In genomic region chr6:109717971-109718370, GRCh38 we compare ENCODE assay signal across 24 cellular contexts. TPM values are rescaled to one million over a fixed set of nuclear protein-coding genes. Genes with fewer than 3 reads are reported as not detected.
A peak's percentile ranks its signal among the peaks of the same experiment; 100 is the strongest.
DNase-seq lines count a peak whose midpoint lies in the region; ATAC-seq lines count a peak whose summit lies in the region.
"Had no signal": no experiment of that assay in that cellular context is flagged by ENCODE, and none has a peak within 500 bp of the region (broad histone marks: within the 10 kb centered on the region; RNA-seq: fewer than 3 reads in every experiment).

No MANE protein-coding gene starts in this region.

- H2AFZ ChIP-seq in Karpas-422 (ENCODE audit: low read length), result no peak overlapping the region

- no peaks in the 10 kb centered on the region for H3K79me2 ChIP-seq in Karpas-422 (ENCODE audit: low read length)

- peaks cover 11% of the 10 kb centered on the region for H3K4me1 ChIP-seq in Karpas-422 (ENCODE audit: low read length)
- H3K4me1 ChIP-seq: Peyer's patch had no signal

- H3K9me3 ChIP-seq in Karpas-422 (ENCODE audit: low read length), result no peaks in the 10 kb centered on the region
- H3K9me3 ChIP-seq: BLaER1, HAP-1, Peyer's patch had no signal

- DNase-seq in NCI-H2171 treated with DMSO at 0.1 percent for 48 hours (lab: John Stamatoyannopoulos, UW) (peak; percentile 22), NCI-H2171 (lab: John Stamatoyannopoulos, UW) (no peak), Karpas-422 (no peak), NOMO-1 treated with dmso at 0.1 percent for 144 hours (lab: John Stamatoyannopoulos, UW; ENCODE audit: unreplicated experiment) (peak; percentile 35), left kidney (ENCODE audit: low read depth, low spot score) (peak; percentile 21), HuH-7.5 (ENCODE audit: low spot score) (no peak)
- DNase-seq: CD4-positive, CD25-positive, alpha-beta regulatory T cell; GOT3; HFFc6; IMR-90; MV-4-11; NCI-H1105 treated with DMSO at 0.1 percent for 48 hours; NCI-H187; NCI-H2081 treated with DMSO at 0.1 percent for 48 hours; NCI-H226; NCI-H510A; Peyer's patch; SHP77 treated with DMSO at 0.1 percent for 48 hours; SW 1271; T1000 had no signal

- peak overlapping the region; percentile 17 for H3K4me2 ChIP-seq in Karpas-422 (ENCODE audit: low read depth, low read length, poor library complexity, severe bottlenecking)
- H3K4me2 ChIP-seq: BLaER1 had no signal

- ATAC-seq in HG03280 (IDR thresholded peaks at IDR 0.05; ENCODE audit: unreplicated experiment) (no peak), GM18868 (IDR thresholded peaks at IDR 0.05; ENCODE audit: unreplicated experiment) (no peak)

- no peaks in the 10 kb centered on the region for H3K36me3 ChIP-seq in Karpas-422 (ENCODE audit: insufficient read depth, low read length)
- H3K36me3 ChIP-seq: HAP-1 had no signal

- no peaks in the 10 kb centered on the region for H3K9me2 ChIP-seq in Karpas-422 (replicated peaks; ENCODE audit: insufficient read depth, low read length)

- H3K9ac ChIP-seq in Karpas-422 (ENCODE audit: low read length), result no peak overlapping the region
- H3K9ac ChIP-seq: BLaER1 had no signal

- H3K4me3 ChIP-seq in Karpas-422 (ENCODE audit: low read length), result no peak overlapping the region
- H3K4me3 ChIP-seq: BLaER1, HAP-1, Peyer's patch had no signal

- H3K27ac ChIP-seq in Karpas-422 (ENCODE audit: low read length), result no peak overlapping the region
- H3K27ac ChIP-seq: BLaER1, Peyer's patch had no signal

- H3K27me3 ChIP-seq in Karpas-422 (ENCODE audit: low read length), result no peaks in the 10 kb centered on the region
- H3K27me3 ChIP-seq: BLaER1, Peyer's patch had no signal

- H4K20me1 ChIP-seq in Karpas-422 (ENCODE audit: insufficient read depth, low read depth, low read length), result no peaks in the 10 kb centered on the region
- H4K20me1 ChIP-seq: BLaER1 had no signal

RNA-seq across cellular contexts. Expression of gene FIG4, which starts 26.9 kb away (rescaled TPM):
- 9.6 and 14.8 TPM in 2 replicates for total RNA-seq in Karpas-422 (2014; rRNA removed; shearing (Covaris generic); ENCODE audit: low replicate concordance)

RNA-seq across cellular contexts. Expression of gene AK9, which starts 27.0 kb away (rescaled TPM):
- 1.5 and 2.9 TPM in 2 replicates for total RNA-seq in Karpas-422 (2014; rRNA removed; shearing (Covaris generic); ENCODE audit: low replicate concordance)

Comparison
In these comparisons a context has a peak if more than half of its experiments do, and no peak if none do; other contexts are left out.
1. DNase-seq: peak in NCI-H2171 treated with DMSO at 0.1 percent for 48 hours (single experiment), NOMO-1 treated with dmso at 0.1 percent for 144 hours (single experiment) and left kidney (single experiment); none in NCI-H2171 (single experiment), Karpas-422 (single experiment) and HuH-7.5 (single experiment).